ENCODE assay signal across 24 cellular contexts in the genomic region with DNA sequence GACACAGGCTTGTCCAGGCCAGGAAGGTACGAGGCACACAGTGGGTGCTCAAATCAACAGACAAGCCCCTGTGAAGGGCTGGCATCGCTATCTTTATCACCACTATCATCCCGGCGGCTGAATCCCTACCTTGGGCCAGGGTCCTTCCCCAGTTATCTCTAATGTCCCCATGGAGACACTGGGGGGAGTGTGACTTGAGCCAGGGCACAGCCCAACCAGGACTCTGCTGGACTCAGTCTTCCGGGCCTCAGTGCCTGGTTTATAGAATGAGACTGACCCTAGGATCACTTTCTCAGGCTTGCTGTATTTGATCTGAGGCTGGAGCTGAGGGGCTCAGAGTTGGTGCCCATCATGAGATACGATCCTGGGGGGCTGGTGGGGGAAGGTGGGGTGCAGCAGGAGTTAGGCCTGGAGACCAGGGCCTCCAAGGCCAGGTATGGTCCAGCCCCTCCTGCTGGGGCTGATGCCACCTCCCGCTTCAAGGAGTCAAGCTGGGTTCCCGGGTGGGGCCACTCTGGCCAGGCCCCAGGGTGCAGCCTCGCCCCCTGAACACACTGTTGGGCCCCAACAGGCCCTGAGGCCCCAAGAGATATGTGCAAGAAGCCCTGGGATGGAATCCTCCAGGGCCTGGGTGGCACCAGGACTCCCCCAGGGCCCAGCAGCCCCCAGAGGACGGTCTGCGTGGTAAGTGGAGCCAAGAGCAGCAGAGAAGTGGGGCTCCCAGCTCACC. TPM values are rescaled to one million over a fixed set of nuclear protein-coding genes. Genes with fewer than 3 reads are reported as not detected.
DNase-seq lines count a peak whose midpoint lies in the region; ATAC-seq and TF ChIP-seq lines count a peak whose summit lies in the region.
"Had no signal": no experiment of that assay in that cellular context is flagged by ENCODE, and none has a peak within 500 bp of the region (broad histone marks: within the 10 kb centered on the region; RNA-seq: fewer than 3 reads in every experiment).

No MANE protein-coding gene starts in this region.

- H3K79me1 ChIP-seq in neuronal stem cell (ENCODE audit: low read depth, low read length) = no peaks in the 10 kb centered on the region

- H2BK12ac ChIP-seq in neuronal stem cell (ENCODE audit: low read length) = peak overlapping the region; percentile 48

- ATAC-seq in left ventricle myocardium superior = no peak
- no peak for ATAC-seq in RWPE2 (ENCODE audit: low read depth)
- ATAC-seq in GM21529 (IDR thresholded peaks at IDR 0.05; ENCODE audit: unreplicated experiment) = no peak
- ATAC-seq: A549, HepG2, K562, SK-N-SH treated with all-trans-retinoic acid at 6 μM for 48 hours had no signal

- intact Hi-C loops in left ventricle myocardium superior (cut with micrococcal nuclease) (no loop called here), left ventricle myocardium inferior (cut with micrococcal nuclease) (no loop called here)

- H2BK5ac ChIP-seq in neuronal stem cell (ENCODE audit: low read length) = peak overlapping the region; percentile 20

- peaks cover 9% of the 10 kb centered on the region for H3K9me3 ChIP-seq in left ventricle myocardium inferior (replicated peaks)
- no peaks in the 10 kb centered on the region for H3K9me3 ChIP-seq in RWPE2 (ENCODE audit: severe bottlenecking)
- no peaks in the 10 kb centered on the region for H3K9me3 ChIP-seq in neuronal stem cell (replicated peaks in 1 of 2; ENCODE audit: control insufficient read depth in 2 of 2, insufficient read depth in 1 of 2, low read depth in 1 of 2, low read length in 2 of 2)
- H3K9me3 ChIP-seq: A549 had no signal

- peak overlapping the region; percentile 62 for H2BK15ac ChIP-seq in neuronal stem cell (ENCODE audit: low read length)

- no peak overlapping the region for H3K14ac ChIP-seq in neuronal stem cell (ENCODE audit: low read length)

- H3K4me2 ChIP-seq in neuronal stem cell (ENCODE audit: insufficient read depth, low read length, poor library complexity, severe bottlenecking) = no peak overlapping the region
- H3K4me2 ChIP-seq: A549, PC-9 had no signal

- H3K23ac ChIP-seq in neuronal stem cell (ENCODE audit: low read depth, low read length, poor library complexity) = no peak overlapping the region

- no peak overlapping the region for H3K4ac ChIP-seq in neuronal stem cell (ENCODE audit: low read length)

- peaks cover 60% of the 10 kb centered on the region for H3K27me3 ChIP-seq in left ventricle myocardium inferior (ENCODE audit: low read depth)
- H3K27me3 ChIP-seq in RWPE2 (ENCODE audit: insufficient read depth, poor library complexity, severe bottlenecking) = no peaks in the 10 kb centered on the region
- peaks cover 0 to 34% (median 0%) of the 10 kb centered on the region in 3 experiments for H3K27me3 ChIP-seq in neuronal stem cell (ENCODE audit: control insufficient read depth in 3 of 3, insufficient read depth in 3 of 3, low read depth in 1 of 3, low read length in 3 of 3)

- DNase-seq in left ventricle myocardium superior (peak; percentile 15), left ventricle myocardium inferior (no peak), RWPE2 (ENCODE audit: low spot score) (peak; percentile 58), neuronal stem cell (ENCODE audit: low spot score) (no peak), NCI-H526 treated with DMSO at 0.1 percent for 48 hours (lab: John Stamatoyannopoulos, UW) (no peak), DMS53 treated with DMSO at 0.1 percent for 48 hours (lab: John Stamatoyannopoulos, UW; ENCODE audit: unreplicated experiment) (no peak)
- DNase-seq: CD4-positive, alpha-beta T cell; COR-L47; H9; NCI-H1092; NCI-H1436; NCI-H187 treated with DMSO at 0.1 percent for 48 hours; NCI-H2107; NCI-H748 treated with DMSO at 0.1 percent for 48 hours; PC-9; RPMI8226 had no signal

- H3K27ac ChIP-seq in left ventricle myocardium inferior (replicated peaks) = no peak overlapping the region
- no peak overlapping the region for H3K27ac ChIP-seq in RWPE2 (ENCODE audit: poor library complexity, severe bottlenecking)
- no peak overlapping the region for H3K27ac ChIP-seq in neuronal stem cell (replicated peaks; ENCODE audit: low read length)
- H3K27ac ChIP-seq: A549, HL-60, PC-9 had no signal

- no peak overlapping the region for H4K91ac ChIP-seq in neuronal stem cell (ENCODE audit: low read depth, low read length, poor library complexity)

- peak overlapping the region; percentile 76 for H3K18ac ChIP-seq in neuronal stem cell (ENCODE audit: low read length)

- H3K36me3 ChIP-seq in left ventricle myocardium inferior (no peaks in the 10 kb centered on the region), RWPE2 (ENCODE audit: low read depth) (no peaks in the 10 kb centered on the region), neuronal stem cell (replicated peaks in 1 of 2; ENCODE audit: control insufficient read depth in 2 of 2, insufficient read depth in 2 of 2, low read length in 2 of 2) (no peaks in the 10 kb centered on the region)

- WGBS in neuronal stem cell (ENCODE audit: extremely low coverage in 2 of 2, insufficient read length in 2 of 2, insufficient replicate concordance in 1 of 2), 2 donors = no CpG with 5 or more reads among the region's 11 CpGs

- no peaks in the 10 kb centered on the region for H3K4me1 ChIP-seq in left ventricle myocardium inferior
- no peaks in the 10 kb centered on the region for H3K4me1 ChIP-seq in RWPE2 (ENCODE audit: insufficient read depth, poor library complexity, severe bottlenecking)
- peaks cover 23 to 24% of the 10 kb centered on the region in 2 donors for H3K4me1 ChIP-seq in neuronal stem cell (ENCODE audit: control insufficient read depth in 2 of 2, insufficient read depth in 1 of 2, low read depth in 1 of 2, low read length in 2 of 2)
- H3K4me1 ChIP-seq: A549 had no signal

- H2AK5ac ChIP-seq in neuronal stem cell (ENCODE audit: low read depth, low read length) = peak overlapping the region; percentile 95

- no peak overlapping the region for H2BK120ac ChIP-seq in neuronal stem cell (ENCODE audit: low read depth, low read length)

- no peak for TF ChIP-seq CTCF in left ventricle myocardium inferior (IDR thresholded peaks at IDR 0.05; ENCODE audit: borderline replicate concordance)
- TF ChIP-seq CTCF in RWPE2 (IDR thresholded peaks at IDR 0.05; ENCODE audit: poor library complexity, severe bottlenecking) = no peak

- H3K9ac ChIP-seq in neuronal stem cell (ENCODE audit: low read depth, low read length, poor library complexity) = no peak overlapping the region

- H2AFZ ChIP-seq in neuronal stem cell (ENCODE audit: low read length) = no peak overlapping the region
- H2AFZ ChIP-seq: PC-9 had no signal

- H4K8ac ChIP-seq in neuronal stem cell (ENCODE audit: low read depth, low read length) = no peak overlapping the region

- H3K4me3 ChIP-seq in left ventricle myocardium inferior = no peak overlapping the region
- no peak overlapping the region for H3K4me3 ChIP-seq in RWPE2 (ENCODE audit: severe bottlenecking)
- H3K4me3 ChIP-seq in neuronal stem cell (ENCODE audit: low read length in 2 of 2) = no peak overlapping the region
- H3K4me3 ChIP-seq: A549, K562, PC-9 had no signal

RNA-seq across cellular contexts. Expression of a gene that starts 11.8 kb away (rescaled TPM):
- total RNA-seq in left ventricle myocardium superior (0.79 TPM), left ventricle myocardium inferior (1.9 TPM)
- 20.9 TPM for polyA plus RNA-seq in neuronal stem cell (2013, experiment 1 of 2)
- polyA plus RNA-seq in neuronal stem cell (2013, experiment 2 of 2) = 20.1 TPM
- total RNA-seq: B cell, HepG2, LHCN-M2, PC-9 had no signal
- polyA plus RNA-seq: HepG2 had no signal

Comparison
In these comparisons a context has a peak if more than half of its experiments do, and no peak if none do; other contexts are left out.
1. DNase-seq: peak in left ventricle myocardium superior (single experiment) and RWPE2 (single experiment); none in left ventricle myocardium inferior (single experiment), neuronal stem cell (single experiment), NCI-H526 treated with DMSO at 0.1 percent for 48 hours (single experiment) and DMS53 treated with DMSO at 0.1 percent for 48 hours (single experiment).